17 cellular contexts compared by ENCODE assay signal in the genomic region with DNA sequence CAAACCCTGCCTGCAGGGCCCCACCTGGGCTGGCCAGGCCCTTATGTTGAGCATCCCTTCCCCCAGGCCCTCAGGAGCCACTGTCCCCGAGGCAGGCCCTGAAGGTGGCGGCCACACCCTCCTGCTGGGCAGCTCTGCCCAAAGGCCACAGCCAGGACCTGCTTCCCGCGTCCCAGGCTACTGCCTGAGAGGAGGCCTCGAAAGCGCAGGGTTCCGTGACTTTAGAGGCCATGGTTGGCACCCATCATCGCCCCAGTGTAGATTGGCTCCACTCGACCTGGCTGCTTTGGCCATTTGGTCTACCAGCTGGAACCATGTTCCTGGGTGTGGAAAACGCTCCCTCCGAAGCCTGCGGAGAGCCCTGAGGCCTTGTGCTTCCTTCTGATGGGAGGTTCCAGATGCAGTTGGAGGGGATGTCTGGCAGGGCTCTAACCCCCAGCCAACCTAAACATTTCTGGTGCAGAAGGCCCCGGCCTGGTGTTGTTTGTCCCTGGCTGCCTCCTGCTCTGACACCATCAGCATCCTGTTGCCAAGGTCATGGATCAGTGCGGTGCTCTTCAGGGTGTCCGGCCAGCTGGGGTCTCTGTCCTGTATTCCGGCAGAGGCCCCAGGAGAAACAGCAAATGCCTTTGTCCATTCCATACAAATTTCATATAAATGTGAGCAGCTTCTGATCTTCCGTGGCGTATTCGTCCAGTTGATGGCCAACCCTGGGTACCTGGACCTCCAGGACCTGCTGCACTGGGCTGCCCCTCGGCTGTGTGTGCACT. TPM values are rescaled to one million over a fixed set of nuclear protein-coding genes. Genes with fewer than 3 reads are reported as not detected.
A peak's percentile ranks its signal among the peaks of the same experiment; 100 is the strongest.
DNase-seq lines count a peak whose midpoint lies in the region; ATAC-seq and TF ChIP-seq lines count a peak whose summit lies in the region.
"Had no signal": no experiment of that assay in that cellular context is flagged by ENCODE, and none has a peak within 500 bp of the region (broad histone marks: within the 10 kb centered on the region; RNA-seq: fewer than 3 reads in every experiment).

No MANE protein-coding gene starts in this region.

- intact Hi-C loops in Right ventricle myocardium superior (cut with DNase I) (no loop called here), left ventricle myocardium inferior (cut with micrococcal nuclease) (no loop called here), left colon (cut with DNase I, micrococcal nuclease) (no loop called here)

- no peak for TF ChIP-seq POLR2A in upper lobe of left lung (IDR thresholded peaks at IDR 0.05)

- no peak for ATAC-seq in Right ventricle myocardium superior (ENCODE audit: poor library complexity)
- ATAC-seq in left colon = no peak
- no peak for ATAC-seq in upper lobe of left lung (ENCODE audit: low FRiP score in 2 of 2)
- no peak for ATAC-seq in HG03139 (IDR thresholded peaks at IDR 0.05; ENCODE audit: unreplicated experiment)

- H3K4me3 ChIP-seq in left ventricle myocardium inferior = no peak overlapping the region
- no peak overlapping the region for H3K4me3 ChIP-seq in upper lobe of left lung
- H3K4me3 ChIP-seq: esophagus muscularis mucosa, GM23248, vagina had no signal

- no peak for TF ChIP-seq EP300 in upper lobe of left lung (IDR thresholded peaks at IDR 0.05)

- H3K9me3 ChIP-seq in left ventricle myocardium inferior (replicated peaks) (no peaks in the 10 kb centered on the region), upper lobe of left lung (no peaks in the 10 kb centered on the region)
- H3K9me3 ChIP-seq: esophagus muscularis mucosa, vagina had no signal

- H3K27ac ChIP-seq in left ventricle myocardium inferior (replicated peaks) (no peak overlapping the region), upper lobe of left lung (no peak overlapping the region)
- H3K27ac ChIP-seq: esophagus muscularis mucosa, GM23248, vagina had no signal

- H3K36me3 ChIP-seq in left ventricle myocardium inferior (peaks cover 24% of the 10 kb centered on the region), upper lobe of left lung (peaks cover 3 to 44% (median 30%) of the 10 kb centered on the region in 4 donors)

- H3K4me1 ChIP-seq in left ventricle myocardium inferior = peaks cover 30% of the 10 kb centered on the region
- H3K4me1 ChIP-seq in upper lobe of left lung = peaks cover 0 to 15% (median 6%) of the 10 kb centered on the region in 4 donors
- H3K4me1 ChIP-seq: vagina had no signal

- H3K27me3 ChIP-seq in left ventricle myocardium inferior (ENCODE audit: low read depth) = no peaks in the 10 kb centered on the region
- no peaks in the 10 kb centered on the region for H3K27me3 ChIP-seq in upper lobe of left lung
- H3K27me3 ChIP-seq: esophagus muscularis mucosa, vagina had no signal

- DNase-seq in Right ventricle myocardium superior (peak; percentile 39), left ventricle myocardium inferior (no peak), left colon (peak; percentile 4 to 21), upper lobe of left lung (peak; percentile 15 to 66), NCI-H128 (lab: John Stamatoyannopoulos, UW; ENCODE audit: unreplicated experiment) (no peak)
- DNase-seq: activated CD4-positive, alpha-beta T cell treated with anti-CD3 and anti-CD28 coated beads, Interleukin-2, amount 50 U/mL, for 4 hours; caudate nucleus; DMS79; effector CD4-positive, alpha-beta T cell; GM23248; NCI-H1092 treated with DMSO at 0.1 percent for 48 hours; NCI-H2107; NCI-H526; SHP77 had no signal

- 69 to 80% methylated on average over 6 to 20 of the region's 20 CpGs for WGBS in upper lobe of left lung, 2 donors

- no peak for TF ChIP-seq CTCF in left ventricle myocardium inferior (IDR thresholded peaks at IDR 0.05; ENCODE audit: borderline replicate concordance)
- TF ChIP-seq CTCF in upper lobe of left lung (IDR thresholded peaks at IDR 0.05) = no peak

RNA-seq across cellular contexts. Expression of gene CAPN10, which starts 14.7 kb away (rescaled TPM):
- 49.7 TPM for total RNA-seq in Right ventricle myocardium superior
- total RNA-seq in left ventricle myocardium inferior = 31.2 TPM
- 10 to 100 TPM; 33.6 to 36.1 TPM for total RNA-seq in left colon
- 100 to 1,000 TPM in 1 of 6 donors, 10 to 100 TPM in 5; 35.3 to 118 (median 38.9) TPM for total RNA-seq in upper lobe of left lung

RNA-seq across cellular contexts. Expression of gene GPR35, which starts 24.0 kb away (rescaled TPM):
- 2.0 TPM for total RNA-seq in Right ventricle myocardium superior
- 1.3 TPM for total RNA-seq in left ventricle myocardium inferior
- 10 to 100 TPM; 67.5 to 84.3 TPM for total RNA-seq in left colon
- total RNA-seq in upper lobe of left lung = 10 to 100 TPM in 1 of 6 donors, 1 to 10 TPM in 5; 1.9 to 14.7 (median 4.6) TPM
- total RNA-seq: GM23248 had no signal

RNA-seq across cellular contexts. Expression of gene RNPEPL1, which starts 33.0 kb away (rescaled TPM):
- 89.5 TPM for total RNA-seq in Right ventricle myocardium superior
- 80.1 TPM for total RNA-seq in left ventricle myocardium inferior
- 100 to 1,000 TPM in 1 of 2 donors, 10 to 100 TPM in 1; 91.4 to 107 TPM for total RNA-seq in left colon
- total RNA-seq in upper lobe of left lung = 100 to 1,000 TPM in 5 of 6 donors, 10 to 100 TPM in 1; 71.0 to 264 (median 123) TPM

RNA-seq across cellular contexts. Expression of gene DUSP28, which starts 41.1 kb away (rescaled TPM):
- total RNA-seq in Right ventricle myocardium superior (11.5 TPM), left ventricle myocardium inferior (19.3 TPM), left colon (1 to 10 TPM; 4.1 to 6.0 TPM), upper lobe of left lung (10 to 100 TPM in 1 of 6 donors, 1 to 10 TPM in 5; 3.2 to 30.4 (median 5.7) TPM)

RNA-seq across cellular contexts. Expression of gene ANKMY1, which starts 43.5 kb away (rescaled TPM):
- total RNA-seq in Right ventricle myocardium superior = 5.6 TPM
- 4.0 TPM for total RNA-seq in left ventricle myocardium inferior
- total RNA-seq in left colon = 10 to 100 TPM; 18.5 to 19.9 TPM
- 10 to 100 TPM; 23.7 to 97.4 (median 26.9) TPM for total RNA-seq in upper lobe of left lung

Comparison
In these comparisons a context has a peak if more than half of its experiments do, and no peak if none do; other contexts are left out.
1. DNase-seq: peak in Right ventricle myocardium superior (single experiment), left colon (2 of 2) and upper lobe of left lung (2 of 2); none in left ventricle myocardium inferior (single experiment) and NCI-H128 (single experiment).
2. RNA of gene GPR35, which starts 24.0 kb away (total RNA-seq): 67.5 to 84.3 TPM in left colon; 1.9 to 14.7 TPM in upper lobe of left lung, 2.0 TPM in Right ventricle myocardium superior (single experiment) and 1.3 TPM in left ventricle myocardium inferior (single experiment); every median in the first group is over 4 times any median in the second.